ENCODE assay signal across 12 cellular contexts in the genomic region with DNA sequence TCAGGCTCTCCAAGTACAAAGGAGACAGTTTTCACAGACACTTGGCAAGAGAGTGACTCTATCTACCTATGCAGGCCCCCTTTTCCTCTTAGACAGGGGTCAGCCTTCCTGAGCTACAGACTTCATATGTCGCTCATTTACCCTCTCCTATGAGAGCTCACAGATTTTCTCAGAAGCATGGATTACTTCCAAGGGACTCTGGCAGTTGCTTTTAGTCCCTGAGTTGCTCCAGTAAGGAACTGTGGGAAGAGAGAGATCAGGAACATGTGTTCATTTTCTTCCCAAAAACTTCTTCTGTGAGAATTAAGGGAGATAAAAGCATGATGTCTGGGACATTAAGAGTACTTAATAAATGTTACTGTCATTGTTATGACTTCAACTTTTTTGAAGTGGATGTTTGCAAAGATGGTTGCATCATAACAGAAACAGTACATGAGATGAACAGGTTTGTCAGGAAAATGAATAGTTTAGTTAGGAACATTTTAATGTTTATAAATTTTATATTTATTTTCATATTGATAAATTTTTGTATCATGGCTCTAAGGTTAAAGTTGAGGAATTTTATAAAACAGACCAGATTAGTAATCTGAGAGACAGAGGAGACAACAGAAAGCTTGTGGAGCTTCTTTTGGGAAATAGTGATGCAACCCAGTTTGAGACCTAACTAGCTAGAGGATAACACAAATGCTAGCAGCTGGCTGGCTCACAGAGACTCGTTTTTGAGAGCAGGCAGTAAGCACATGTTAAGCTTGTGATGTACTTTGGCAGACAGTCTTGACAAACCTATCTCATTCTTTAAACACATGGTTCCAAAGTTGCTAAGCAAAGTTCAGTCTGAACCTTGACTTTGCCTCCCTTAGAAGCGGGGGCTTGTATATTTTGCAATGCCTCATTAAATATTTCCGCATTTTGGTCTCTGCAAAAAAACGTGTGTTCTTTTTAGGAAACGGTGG. TPM values are rescaled to one million over a fixed set of nuclear protein-coding genes. Genes with fewer than 3 reads are reported as not detected.
DNase-seq lines count a peak whose midpoint lies in the region; ATAC-seq and TF ChIP-seq lines count a peak whose summit lies in the region.
"Had no signal": no experiment of that assay in that cellular context is flagged by ENCODE, and none has a peak within 500 bp of the region (broad histone marks: within the 10 kb centered on the region; RNA-seq: fewer than 3 reads in every experiment).

No MANE protein-coding gene starts in this region.

- TF ChIP-seq CTCF in SK-N-SH (IDR thresholded peaks at IDR 0.05) (no peak), esophagus muscularis mucosa (IDR thresholded peaks at IDR 0.05) (no peak)
- no peak for TF ChIP-seq CTCF in activated CD8-positive, alpha-beta T cell treated with anti-CD3 and anti-CD28 coated beads for 36 hours (IDR thresholded peaks at IDR 0.05)

- H3K9me2 ChIP-seq in SK-N-SH = no peaks in the 10 kb centered on the region

- H3K9me3 ChIP-seq in SK-N-SH (no peaks in the 10 kb centered on the region), esophagus muscularis mucosa (no peaks in the 10 kb centered on the region), aorta (ENCODE audit: control insufficient read depth, low read length) (no peaks in the 10 kb centered on the region)

- no peak overlapping the region for H3K4me2 ChIP-seq in SK-N-SH

- WGBS in SK-N-SH (ENCODE audit: low lambda C conversion rate) = 75% methylated on average over 6 of the region's 6 CpGs
- WGBS in esophagus muscularis mucosa = 52% methylated on average over 6 of the region's 6 CpGs
- 9 to 10% methylated on average over 6 of the region's 6 CpGs for WGBS in aorta, 2 donors

- DNase-seq in SK-N-SH = no peak
- no peak for DNase-seq in esophagus muscularis mucosa (ENCODE audit: extremely low spot score)
- DNase-seq in midbrain (lab: John Stamatoyannopoulos, UW) = peak; percentile 9
- no peak for DNase-seq in aorta
- no peak for DNase-seq in DMS114 treated with DMSO at 0.1 percent for 48 hours (lab: John Stamatoyannopoulos, UW; ENCODE audit: unreplicated experiment)
- no peak for DNase-seq in activated CD8-positive, alpha-beta T cell treated with anti-CD3 and anti-CD28 coated beads for 36 hours
- DNase-seq: ACHN, cerebellar nuclear complex, NCI-H2171 had no signal

- CTCF ChIA-PET in SK-N-SH (lab: Yijun Ruan, JAX) = no interaction called here
- CTCF ChIA-PET in activated CD8-positive, alpha-beta T cell treated with anti-CD3 and anti-CD28 coated beads for 36 hours (lab: Charles Lee) = interaction anchor here (0.8 to 0.9 kb wide), 2 partner anchors 66 to 128 kb away, joined by 3 to 4 read pairs; no protein-coding TSS in a partner anchor

- intact Hi-C loops in esophagus muscularis mucosa (cut with DNase I) (no loop called here), aorta (cut with DNase I) (no loop called here)
- intact Hi-C loops in activated CD8-positive, alpha-beta T cell treated with anti-CD3 and anti-CD28 coated beads for 36 hours (cut with micrococcal nuclease) = no loop called here

- no peaks in the 10 kb centered on the region for H3K4me1 Mint-ChIP-seq in activated CD8-positive, alpha-beta T cell treated with anti-CD3 and anti-CD28 coated beads for 36 hours (ENCODE audit: low read depth)

- H3K79me2 ChIP-seq in SK-N-SH (ENCODE audit: insufficient read depth) = no peaks in the 10 kb centered on the region

- no peaks in the 10 kb centered on the region for H3F3A ChIP-seq in SK-N-SH (replicated peaks; ENCODE audit: insufficient read depth)

- no peaks in the 10 kb centered on the region for H3K9me3 Mint-ChIP-seq in activated CD8-positive, alpha-beta T cell treated with anti-CD3 and anti-CD28 coated beads for 36 hours
- H3K9me3 Mint-ChIP-seq: T-helper 2 cell treated with Interferon-gamma antibody and Interleukin-4, amounts not matched to agents 5 μg/mL and 100 μg/mL, for 36 hours had no signal

- H3K27me3 ChIP-seq in SK-N-SH (ENCODE audit: insufficient read depth) = no peaks in the 10 kb centered on the region
- H3K27me3 ChIP-seq in esophagus muscularis mucosa = no peaks in the 10 kb centered on the region
- no peaks in the 10 kb centered on the region for H3K27me3 ChIP-seq in aorta (ENCODE audit: control insufficient read depth in 1 of 2, insufficient read depth in 2 of 2, low read length in 1 of 2)

- no peaks in the 10 kb centered on the region for H3K36me3 ChIP-seq in SK-N-SH (replicated peaks in 1 of 2; ENCODE audit: control insufficient read depth in 1 of 2, insufficient read depth in 2 of 2, low read length in 1 of 2)
- no peaks in the 10 kb centered on the region for H3K36me3 ChIP-seq in esophagus muscularis mucosa
- no peaks in the 10 kb centered on the region for H3K36me3 ChIP-seq in aorta (ENCODE audit: control insufficient read depth in 1 of 2, insufficient read depth in 2 of 2, low read length in 1 of 2)

- no peaks in the 10 kb centered on the region; a peak in 1 of 4 replicates for H3K4me1 ChIP-seq in SK-N-SH (ENCODE audit: control insufficient read depth in 1 of 2, insufficient read depth in 2 of 2, low read depth in 1 of 2, low read length in 1 of 2)
- peaks cover 0 to 10% (median 4%) of the 10 kb centered on the region in 4 donors for H3K4me1 ChIP-seq in esophagus muscularis mucosa
- H3K4me1 ChIP-seq in aorta (ENCODE audit: control insufficient read depth in 1 of 2, insufficient read depth in 2 of 2, low read length in 2 of 2) = peaks cover 0 to 2% of the 10 kb centered on the region in 2 donors

- no peak for TF ChIP-seq POLR2A in esophagus muscularis mucosa (IDR thresholded peaks at IDR 0.05; ENCODE audit: low read depth)

- TF ChIP-seq EP300 in SK-N-SH (IDR thresholded peaks at IDR 0.05; ENCODE audit: borderline replicate concordance in 1 of 2, low read depth in 1 of 2, low read length in 1 of 2) (no peak), esophagus muscularis mucosa (IDR thresholded peaks at IDR 0.05) (no peak)

- no peaks in the 10 kb centered on the region for H3K36me3 Mint-ChIP-seq in activated CD8-positive, alpha-beta T cell treated with anti-CD3 and anti-CD28 coated beads for 36 hours (ENCODE audit: low read depth)

- no peak for TF ChIP-seq RAD21 in SK-N-SH (IDR thresholded peaks at IDR 0.05; ENCODE audit: low read length)

- no peaks in the 10 kb centered on the region for H4K20me1 ChIP-seq in SK-N-SH (ENCODE audit: insufficient read depth)

- no peak overlapping the region for H3K4me3 Mint-ChIP-seq in activated CD8-positive, alpha-beta T cell treated with anti-CD3 and anti-CD28 coated beads for 36 hours
- H3K4me3 Mint-ChIP-seq: T-helper 2 cell treated with Interferon-gamma antibody and Interleukin-4, amounts not matched to agents 5 μg/mL and 100 μg/mL, for 36 hours had no signal

- H3K4me3 ChIP-seq in SK-N-SH (ENCODE audit: low read depth in 2 of 2, low read length in 1 of 2) (no peak overlapping the region), esophagus muscularis mucosa (no peak overlapping the region), aorta (ENCODE audit: low read length in 2 of 2) (no peak overlapping the region)

- H3K27ac ChIP-seq in SK-N-SH (ENCODE audit: low read depth in 2 of 2, low read length in 1 of 2) = no peak overlapping the region
- H3K27ac ChIP-seq in esophagus muscularis mucosa (replicated peaks in 1 of 4) = peak overlapping the region; percentile 10 to 68 (median 34)
- peak overlapping the region in 1 of 2 donors; percentile 36 for H3K27ac ChIP-seq in aorta (ENCODE audit: low read depth in 1 of 2, low read length in 2 of 2)

- POLR2A ChIA-PET in SK-N-SH (lab: Yijun Ruan, JAX) = no interaction called here
- POLR2A ChIA-PET in activated CD8-positive, alpha-beta T cell treated with anti-CD3 and anti-CD28 coated beads for 36 hours (lab: Charles Lee) = interaction anchor here (0.5 to 0.9 kb wide), 2 partner anchors 42 to 76 kb away, joined by 3 read pairs; no protein-coding TSS in a partner anchor

- H3K27me3 Mint-ChIP-seq in activated CD8-positive, alpha-beta T cell treated with anti-CD3 and anti-CD28 coated beads for 36 hours = peaks cover 7% of the 10 kb centered on the region

- no peak overlapping the region for H3K27ac Mint-ChIP-seq in activated CD8-positive, alpha-beta T cell treated with anti-CD3 and anti-CD28 coated beads for 36 hours
- H3K27ac Mint-ChIP-seq: T-helper 2 cell treated with Interferon-gamma antibody and Interleukin-4, amounts not matched to agents 5 μg/mL and 100 μg/mL, for 36 hours had no signal

- H2AFZ ChIP-seq in SK-N-SH (ENCODE audit: low read depth) = no peak overlapping the region; the same call in 1 of the 2 replicates

- H3K9ac ChIP-seq in SK-N-SH = no peak overlapping the region

- ATAC-seq in SK-N-SH treated with all-trans-retinoic acid at 6 μM for 48 hours (no peak), aorta (ENCODE audit: low FRiP score) (peak; percentile 77), HG02981 (IDR thresholded peaks at IDR 0.05; ENCODE audit: unreplicated experiment) (no peak)
- no peak for ATAC-seq in activated CD8-positive, alpha-beta T cell treated with anti-CD3 and anti-CD28 coated beads for 36 hours

TF ChIP-seq in SK-N-SH treated with all-trans-retinoic acid at 6 μM for 48 hours, 23 proteins besides CTCF, POLR2A, EP300 and RAD21 (continues in another document):
- TF ChIP-seq SNAI2 (CRISPR knock-in tag; IDR thresholded peaks at IDR 0.05) = no peak
- TF ChIP-seq CSDC2 (CRISPR knock-in tag; IDR thresholded peaks at IDR 0.05) = no peak
- TF ChIP-seq ISL1 (CRISPR knock-in tag; IDR thresholded peaks at IDR 0.05) = peak; percentile 43; the same call in 1 of the 2 replicates

TF ChIP-seq in SK-N-SH, 30 proteins besides CTCF, POLR2A, EP300 and RAD21:
- no peak for TF ChIP-seq TAF1 (IDR thresholded peaks at IDR 0.05; ENCODE audit: borderline replicate concordance, low read depth, low read length)
- no peak for TF ChIP-seq NFIC (IDR thresholded peaks at IDR 0.05; ENCODE audit: borderline replicate concordance)

RNA-seq across cellular contexts. Expression of a gene that starts 21.7 kb away (rescaled TPM):
- 30.1 and 39.1 TPM in 2 replicates for polyA plus RNA-seq in SK-N-SH (2012; rRNA removed)
- polyA plus RNA-seq in SK-N-SH (2012; cell fraction: cytosol; rRNA removed) = 55.9 and 74.5 TPM in 2 replicates
- 10.6 and 24.6 TPM in 2 replicates for polyA plus RNA-seq in SK-N-SH (2012; cell fraction: nucleus; rRNA removed)
- total RNA-seq in esophagus muscularis mucosa = 100 to 1,000 TPM; 163 to 247 (median 198) TPM
- 100 to 1,000 TPM; 171 to 188 TPM for total RNA-seq in aorta
- 100 to 1,000 TPM; 166 to 422 TPM for polyA plus RNA-seq in aorta
- 10 to 100 TPM; 81.4 to 83.7 TPM for total RNA-seq in activated CD8-positive, alpha-beta T cell treated with anti-CD3 and anti-CD28 coated beads for 36 hours

Comparison
In these comparisons a context has a peak if more than half of its experiments do, and no peak if none do; other contexts are left out.
1. H3K27ac ChIP-seq: peak in esophagus muscularis mucosa (4 of 4); none in SK-N-SH (0 of 2).